In the genomic region with DNA sequence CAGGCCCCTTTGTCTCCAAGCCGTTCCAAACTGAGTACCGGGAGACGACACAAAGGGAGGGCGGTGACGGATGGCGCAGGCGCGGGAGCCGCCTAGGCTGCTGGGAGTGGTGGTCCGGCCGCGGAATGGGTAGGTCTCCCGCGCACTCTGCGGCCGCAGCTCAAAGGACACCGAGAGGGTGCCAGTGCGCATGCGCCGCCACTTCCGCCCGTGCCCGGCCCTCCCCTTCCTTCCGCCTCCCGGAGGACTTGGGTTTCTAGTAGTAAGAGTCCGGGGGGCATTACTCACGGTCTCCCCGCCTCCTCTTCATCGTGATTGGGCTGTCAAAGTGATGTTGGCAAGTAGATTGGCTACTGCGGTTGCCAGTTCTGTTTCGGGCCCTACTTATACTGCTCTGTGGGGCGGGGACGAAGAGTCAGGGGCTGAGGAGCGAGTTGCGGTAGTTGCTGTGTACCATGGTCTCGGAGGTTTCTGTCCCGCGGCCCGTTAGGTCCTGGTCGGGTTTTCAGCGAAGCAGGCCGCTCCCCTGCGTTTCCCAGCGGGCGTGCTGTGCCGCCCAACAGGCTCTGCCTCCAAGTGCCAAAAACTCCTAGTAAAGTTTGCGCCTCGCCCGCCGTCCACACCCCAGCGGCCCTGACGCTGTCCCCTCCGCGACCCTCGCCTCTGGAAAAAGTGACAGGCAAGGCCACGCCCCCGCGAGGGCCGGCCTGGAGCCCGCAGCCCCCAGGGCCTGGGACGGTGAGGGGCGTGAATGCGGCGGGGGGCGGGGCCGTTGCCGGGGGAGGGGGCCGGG, we compare ENCODE assay signal across 8 cellular contexts. TPM values are rescaled to one million over a fixed set of nuclear protein-coding genes. Genes with fewer than 3 reads are reported as not detected.
DNase-seq lines count a peak whose midpoint lies in the region; ATAC-seq lines count a peak whose summit lies in the region.

No MANE protein-coding gene starts in this region.

- no peaks in the 10 kb centered on the region for H3K9me3 Mint-ChIP-seq in activated T-helper 17 cell treated with anti-CD3 and anti-CD28 coated beads, Interleukin-2, amount 50 U/mL, for 72 hours
- peaks cover 0 to 2% (median 0%) of the 10 kb centered on the region in 7 donors for H3K9me3 Mint-ChIP-seq in naive B cell
- H3K9me3 Mint-ChIP-seq in stimulated activated effector memory CD8-positive, alpha-beta T cell treated with anti-CD3 and anti-CD28 coated beads, Interleukin-12 subunit alpha, Interleukin-12 subunit beta, amount 100 ng/mL, for 72 hours = no peaks in the 10 kb centered on the region

- ATAC-seq in activated T-helper 17 cell treated with anti-CD3 and anti-CD28 coated beads, Interleukin-2, amount 50 U/mL, for 72 hours (replicated peaks) = peak; percentile 66
- ATAC-seq in naive B cell (ENCODE audit: low read depth in 2 of 2) = peak; percentile 59 to 60
- ATAC-seq in stimulated activated effector memory CD8-positive, alpha-beta T cell treated with anti-CD3 and anti-CD28 coated beads, Interleukin-12 subunit alpha, Interleukin-12 subunit beta, amount 100 ng/mL, for 72 hours = peak; percentile 74

- DNase-seq in EH (ENCODE audit: low read depth) (peak; percentile 100), GOT3 (lab: John Stamatoyannopoulos, UW) (peak; percentile 98), LHCN-M2 (ENCODE audit: low read depth) (peak; percentile 100), RPMI7951 (ENCODE audit: low read depth) (peak; percentile 98), fibroblast of gingiva (ENCODE audit: low read depth) (peak; percentile 100), naive B cell (peak; percentile 100)
- DNase-seq in stimulated activated effector memory CD8-positive, alpha-beta T cell treated with anti-CD3 and anti-CD28 coated beads, Interleukin-12 subunit alpha, Interleukin-12 subunit beta, amount 100 ng/mL, for 72 hours (ENCODE audit: low spot score in 2 of 2) = peak; percentile 95 to 99

- peak overlapping the region; percentile 93 for H3K27ac Mint-ChIP-seq in activated T-helper 17 cell treated with anti-CD3 and anti-CD28 coated beads, Interleukin-2, amount 50 U/mL, for 72 hours
- H3K27ac Mint-ChIP-seq in naive B cell = peak overlapping the region; percentile 96 to 99 (median 99)
- H3K27ac Mint-ChIP-seq in stimulated activated effector memory CD8-positive, alpha-beta T cell treated with anti-CD3 and anti-CD28 coated beads, Interleukin-12 subunit alpha, Interleukin-12 subunit beta, amount 100 ng/mL, for 72 hours = peak overlapping the region; percentile 89

- H3K4me1 Mint-ChIP-seq in activated T-helper 17 cell treated with anti-CD3 and anti-CD28 coated beads, Interleukin-2, amount 50 U/mL, for 72 hours = peaks cover 12% of the 10 kb centered on the region
- peaks cover 11 to 34% (median 22%) of the 10 kb centered on the region in 3 donors for H3K4me1 Mint-ChIP-seq in naive B cell
- peaks cover 9% of the 10 kb centered on the region for H3K4me1 Mint-ChIP-seq in stimulated activated effector memory CD8-positive, alpha-beta T cell treated with anti-CD3 and anti-CD28 coated beads, Interleukin-12 subunit alpha, Interleukin-12 subunit beta, amount 100 ng/mL, for 72 hours

- H3K27me3 Mint-ChIP-seq in activated T-helper 17 cell treated with anti-CD3 and anti-CD28 coated beads, Interleukin-2, amount 50 U/mL, for 72 hours = no peaks in the 10 kb centered on the region
- no peaks in the 10 kb centered on the region for H3K27me3 Mint-ChIP-seq in naive B cell

- peak overlapping the region; percentile 92 for H3K4me3 Mint-ChIP-seq in activated T-helper 17 cell treated with anti-CD3 and anti-CD28 coated beads, Interleukin-2, amount 50 U/mL, for 72 hours
- H3K4me3 Mint-ChIP-seq in naive B cell = peak overlapping the region; percentile 89 to 100 (median 98)
- H3K4me3 Mint-ChIP-seq in stimulated activated effector memory CD8-positive, alpha-beta T cell treated with anti-CD3 and anti-CD28 coated beads, Interleukin-12 subunit alpha, Interleukin-12 subunit beta, amount 100 ng/mL, for 72 hours = peak overlapping the region; percentile 75

- H3K36me3 Mint-ChIP-seq in activated T-helper 17 cell treated with anti-CD3 and anti-CD28 coated beads, Interleukin-2, amount 50 U/mL, for 72 hours (ENCODE audit: low read depth) = peaks cover 33% of the 10 kb centered on the region
- no peaks in the 10 kb centered on the region for H3K36me3 Mint-ChIP-seq in naive B cell
- H3K36me3 Mint-ChIP-seq in stimulated activated effector memory CD8-positive, alpha-beta T cell treated with anti-CD3 and anti-CD28 coated beads, Interleukin-12 subunit alpha, Interleukin-12 subunit beta, amount 100 ng/mL, for 72 hours = peaks cover 41% of the 10 kb centered on the region

RNA-seq across cellular contexts. Expression of a gene that starts 0.5 kb away (rescaled TPM):
- 7.8 and 14.8 TPM in 2 replicates for total RNA-seq in LHCN-M2 (2014; rRNA removed)
- 7.3 TPM for polyA plus RNA-seq in LHCN-M2 (2012)
- 11.8 and 12.1 TPM in 2 replicates for total RNA-seq in RPMI7951 (2014; rRNA removed; shearing (Covaris generic))
- 10 to 100 TPM; 13.3 to 24.0 TPM for total RNA-seq in activated T-helper 17 cell treated with anti-CD3 and anti-CD28 coated beads, Interleukin-2, amount 50 U/mL, for 72 hours
- 10 to 100 TPM; 16.8 to 29.2 (median 20.9) TPM for polyA plus RNA-seq in naive B cell (ENCODE audit: low read depth in 6 of 6)

RNA-seq across cellular contexts. Expression of a gene that starts 7.1 kb away (rescaled TPM):
- 94.8 and 114 TPM in 2 replicates for total RNA-seq in LHCN-M2 (2014; rRNA removed)
- 84.8 TPM for polyA plus RNA-seq in LHCN-M2 (2012)
- 35.1 and 40.3 TPM in 2 replicates for total RNA-seq in RPMI7951 (2014; rRNA removed; shearing (Covaris generic))
- total RNA-seq in activated T-helper 17 cell treated with anti-CD3 and anti-CD28 coated beads, Interleukin-2, amount 50 U/mL, for 72 hours = 10 to 100 TPM; 44.2 to 93.4 TPM
- polyA plus RNA-seq in naive B cell (ENCODE audit: low read depth in 6 of 6) = 10 to 100 TPM; 44.4 to 69.8 (median 52.9) TPM

Comparison
In these comparisons a context has a peak if more than half of its experiments do, and no peak if none do; other contexts are left out.
1. Peak in every context shown above with its lines: DNase-seq and ATAC-seq.